In the genomic region with DNA sequence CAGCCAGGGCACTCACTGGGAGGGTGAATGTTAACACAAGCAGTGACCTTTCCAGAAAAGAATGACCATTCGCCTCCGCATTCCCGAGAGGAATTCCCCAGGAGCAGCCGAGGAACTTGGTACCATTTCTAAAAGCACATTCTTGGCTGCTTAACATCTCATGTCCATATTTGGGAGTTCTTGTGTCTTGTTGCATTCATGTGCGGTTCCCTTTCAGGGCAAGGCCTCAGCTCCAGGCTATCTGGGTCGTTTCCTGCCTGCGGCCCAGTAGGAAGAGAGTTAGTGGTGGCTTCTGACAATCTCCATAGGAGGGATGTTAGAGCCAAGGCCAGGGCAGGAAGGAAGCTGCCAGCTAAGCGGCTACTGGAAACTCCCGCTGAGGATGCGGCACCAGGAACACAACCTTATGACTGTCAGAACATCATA, we compare ENCODE assay signal across 9 cellular contexts. TPM values are rescaled to one million over a fixed set of nuclear protein-coding genes. Genes with fewer than 3 reads are reported as not detected.
DNase-seq lines count a peak whose midpoint lies in the region; ATAC-seq, FAIRE-seq and TF ChIP-seq lines count a peak whose summit lies in the region.
"Had no signal": no experiment of that assay in that cellular context is flagged by ENCODE, and none has a peak within 500 bp of the region (broad histone marks: within the 10 kb centered on the region; RNA-seq: fewer than 3 reads in every experiment).

No MANE protein-coding gene starts in this region.

- H3K4me3 ChIP-seq in MG63 (no peak overlapping the region), H1 (ENCODE audit: extremely low read depth in 1 of 4, insufficient read depth in 2 of 4, low read depth in 3 of 4, low read length in 4 of 4) (no peak overlapping the region), mesendoderm (ENCODE audit: low read length) (no peak overlapping the region)

- H2AK5ac ChIP-seq in H1 (ENCODE audit: low read depth, low read length), result no peak overlapping the region
- H2AK5ac ChIP-seq in mesendoderm (ENCODE audit: low read length), result no peak overlapping the region

- H2BK15ac ChIP-seq in H1 (ENCODE audit: low read length), result peak overlapping the region; percentile 14; the same call in 1 of the 2 replicates
- H2BK15ac ChIP-seq in mesendoderm (replicated peaks; ENCODE audit: low read depth), result no peak overlapping the region

- H4K8ac ChIP-seq in H1 (ENCODE audit: extremely low read depth, insufficient read depth, low read length), result no peak overlapping the region
- no peak overlapping the region for H4K8ac ChIP-seq in mesendoderm (ENCODE audit: low read depth, low read length)

- TF ChIP-seq CTCF in H1 (IDR thresholded peaks at IDR 0.05; ENCODE audit: control extremely low read depth in 1 of 3, insufficient read depth in 1 of 3, low read depth in 1 of 3, low read length in 3 of 3), result no peak

- H3K23ac ChIP-seq in H1 (ENCODE audit: insufficient read length) (no peak overlapping the region), mesendoderm (ENCODE audit: low read length) (no peak overlapping the region)

- H3K56ac ChIP-seq in H1 (replicated peaks; ENCODE audit: insufficient read length, low read depth, low read length), result no peak overlapping the region
- H3K56ac ChIP-seq in mesendoderm (ENCODE audit: low read length), result no peak overlapping the region

- no peaks in the 10 kb centered on the region for H3K79me1 ChIP-seq in H1 (ENCODE audit: low read depth, low read length)
- no peaks in the 10 kb centered on the region for H3K79me1 ChIP-seq in mesendoderm (ENCODE audit: low read length)

- H3K27me3 ChIP-seq in MG63 (no peaks in the 10 kb centered on the region), H1 (replicated peaks in 1 of 4; ENCODE audit: control insufficient read depth in 3 of 4, extremely low read depth in 1 of 4, insufficient read depth in 3 of 4, low read length in 3 of 4) (no peaks in the 10 kb centered on the region; a peak in 1 of 7 replicates), mesendoderm (ENCODE audit: insufficient read depth, low read length, poor library complexity) (no peaks in the 10 kb centered on the region)

- POLR2A ChIA-PET in H1 (lab: Charles Lee; ENCODE audit: partially characterized antibody), result interaction anchor here (0.8 to 1.8 kb wide), 11 partner anchors 11 to 37 kb away, joined by 3 to 8 read pairs (median 4); no protein-coding TSS in a partner anchor

- no peaks in the 10 kb centered on the region for H3K23me2 ChIP-seq in H1 (ENCODE audit: low read depth, low read length)

- H3K9me3 ChIP-seq in MG63 (no peaks in the 10 kb centered on the region), H1 (ENCODE audit: insufficient read depth in 2 of 2, low read depth in 1 of 2, low read length in 1 of 2) (peaks cover 7 to 10% of the 10 kb centered on the region in 2 experiments; a peak in 3 of 4 replicates)

- CTCF ChIA-PET in H1 (lab: Charles Lee; ENCODE audit: partially characterized antibody), result interaction anchor here (1.0 to 2.3 kb wide), 9 partner anchors 9 to 194 kb away, joined by 3 to 8 read pairs (median 4); no protein-coding TSS in a partner anchor

- no peak overlapping the region for H3K18ac ChIP-seq in H1 (ENCODE audit: extremely low read depth, low read length)
- no peak overlapping the region for H3K18ac ChIP-seq in mesendoderm (ENCODE audit: low read length)

- H3K4ac ChIP-seq in H1 (replicated peaks; ENCODE audit: insufficient read length, low read depth, low read length) (peak overlapping the region; percentile 89), mesendoderm (ENCODE audit: low read depth, low read length) (no peak overlapping the region)

- H2BK120ac ChIP-seq in H1 (replicated peaks; ENCODE audit: low read depth, low read length) (peak overlapping the region; percentile 5), mesendoderm (ENCODE audit: low read depth, low read length) (no peak overlapping the region)

- H3K79me2 ChIP-seq in H1 (ENCODE audit: control insufficient read depth in 1 of 2, insufficient read depth in 2 of 2, low read length in 2 of 2), result no peaks in the 10 kb centered on the region
- H3K79me2 ChIP-seq in mesendoderm (ENCODE audit: control insufficient read depth, insufficient read depth, low read length), result no peaks in the 10 kb centered on the region

- peak; percentile 19 for FAIRE-seq in H1 (lab: Jason Lieb, UNC)

- 37% methylated on average over 10 of the region's 10 CpGs; no CpG with 5 or more reads in 1 of the 2 experiments for WGBS in H1 (ENCODE audit: extremely low coverage in 1 of 2, insufficient coverage in 1 of 2, insufficient read length in 1 of 2, insufficient replicate concordance in 2 of 2, low coverage in 1 of 2, low lambda C conversion rate in 2 of 2, missing lambda C conversion rate in 1 of 2), 2 experiments
- no CpG with 5 or more reads among the region's 10 CpGs for WGBS in mesendoderm (ENCODE audit: extremely low coverage, insufficient coverage, low lambda C conversion rate)

- H4K91ac ChIP-seq in H1 (replicated peaks; ENCODE audit: insufficient read length, low read length), result no peak overlapping the region

- no peak overlapping the region; a peak in 1 of 7 replicates for H3K9ac ChIP-seq in H1 (replicated peaks in 1 of 4; ENCODE audit: extremely low read depth in 1 of 4, low read depth in 3 of 4, low read length in 3 of 4)
- H3K9ac ChIP-seq in mesendoderm (ENCODE audit: low read length), result no peak overlapping the region

- peak overlapping the region; percentile 89; the same call in 1 of the 2 replicates for H2BK12ac ChIP-seq in H1 (ENCODE audit: low read depth, low read length)

- peak; percentile 98 for DNase-seq in A172 (ENCODE audit: low spot score)
- DNase-seq in MG63, result peak; percentile 92
- peak in 1 of 2 experiments; percentile 87 for DNase-seq in H1 (ENCODE audit: low read depth in 1 of 2, low spot score in 2 of 2)
- peak; percentile 99 for DNase-seq in mesendoderm
- no peak for DNase-seq in inferior parietal cortex (ENCODE audit: extremely low spot score)
- no peak for DNase-seq in activated gamma-delta T cell (lab: John Stamatoyannopoulos, UW)
- DNase-seq: DND-41 had no signal

- H3K36me3 ChIP-seq in MG63 (no peaks in the 10 kb centered on the region), H1 (ENCODE audit: control insufficient read depth in 2 of 4, insufficient read depth in 4 of 4, low read length in 3 of 4) (no peaks in the 10 kb centered on the region), mesendoderm (ENCODE audit: control insufficient read depth, insufficient read depth, low read length) (no peaks in the 10 kb centered on the region)

- no peak overlapping the region for H4K5ac ChIP-seq in H1 (ENCODE audit: insufficient read length, low read depth, low read length)
- no peak overlapping the region for H4K5ac ChIP-seq in mesendoderm (ENCODE audit: low read length)

- H3K14ac ChIP-seq in H1 (ENCODE audit: insufficient read length), result no peak overlapping the region

- H3K27ac ChIP-seq in H1 (ENCODE audit: low read depth, low read length), result peak overlapping the region; percentile 4; the same call in 1 of the 2 replicates
- H3K27ac ChIP-seq in mesendoderm (ENCODE audit: low read depth, low read length), result peak overlapping the region; percentile 66

- TF ChIP-seq EP300 in H1 (IDR thresholded peaks at IDR 0.05; ENCODE audit: borderline replicate concordance in 1 of 2, low read depth in 2 of 2, low read length in 2 of 2), result no peak

- H2BK5ac ChIP-seq in H1 (ENCODE audit: low read depth, low read length) (no peak overlapping the region), mesendoderm (ENCODE audit: low read length) (no peak overlapping the region)

- ATAC-seq in HG03439 (IDR thresholded peaks at IDR 0.05; ENCODE audit: unreplicated experiment) (no peak), GM18520 (IDR thresholded peaks at IDR 0.05; ENCODE audit: unreplicated experiment) (no peak)

- H4K20me1 ChIP-seq in H1 (replicated peaks in 1 of 2; ENCODE audit: control insufficient read depth in 1 of 2, insufficient read depth in 2 of 2, low read length in 2 of 2), result no peaks in the 10 kb centered on the region

- 0 out of 4 replicates have a peak overlapping the region, but pooled peaks of 1 of the 2 experiments have one; percentile 11 for H3K4me2 ChIP-seq in H1 (ENCODE audit: insufficient read depth in 1 of 2, low read depth in 2 of 2, low read length in 2 of 2)
- H3K4me2 ChIP-seq in mesendoderm (ENCODE audit: low read length), result no peak overlapping the region

- no peak overlapping the region for H2AFZ ChIP-seq in H1 (ENCODE audit: low read length)

- H3K4me1 ChIP-seq in H1 (replicated peaks in 1 of 4; ENCODE audit: control insufficient read depth in 3 of 4, insufficient read depth in 4 of 4, low read length in 3 of 4) (peaks cover 13 to 30% (median 18%) of the 10 kb centered on the region in 4 experiments), mesendoderm (ENCODE audit: control insufficient read depth, low read depth, low read length) (peaks cover 7% of the 10 kb centered on the region)

- TF ChIP-seq RAD21 in H1 (IDR thresholded peaks at IDR 0.05 in 1 of 2, conservative IDR thresholded peaks at IDR 0.05 in 1 of 2; ENCODE audit: low read depth in 2 of 2, low read length in 2 of 2), result no peak

- no peak for TF ChIP-seq POLR2A in H1 (IDR thresholded peaks at IDR 0.05; ENCODE audit: control extremely low read depth in 1 of 2, low read depth in 2 of 2, low read length in 2 of 2)

- no peak overlapping the region for H2BK20ac ChIP-seq in H1 (ENCODE audit: low read length)

TF ChIP-seq in H1, 55 proteins besides CTCF, POLR2A, EP300 and RAD21 (continues in another document):
- no peak for TF ChIP-seq CBX8 (IDR thresholded peaks at IDR 0.05; ENCODE audit: borderline replicate concordance, low read depth, low read length)
- no peak for TF ChIP-seq CREB1 (IDR thresholded peaks at IDR 0.05)
- no peak for TF ChIP-seq HDAC6 (IDR thresholded peaks at IDR 0.05; ENCODE audit: low read depth, low read length)
- no peak for TF ChIP-seq SIX5 (IDR thresholded peaks at IDR 0.05; ENCODE audit: low read depth, low read length)
- peak; percentile 27; the same call in 1 of the 2 replicates for TF ChIP-seq JUN (IDR thresholded peaks at IDR 0.05; ENCODE audit: low read depth, low read length)
- TF ChIP-seq, protein P1, sequence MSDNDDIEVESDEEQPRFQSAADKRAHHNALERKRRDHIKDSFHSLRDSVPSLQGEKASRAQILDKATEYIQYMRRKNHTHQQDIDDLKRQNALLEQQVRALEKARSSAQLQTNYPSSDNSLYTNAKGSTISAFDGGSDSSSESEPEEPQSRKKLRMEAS (IDR thresholded peaks at IDR 0.05), result no peak

RNA-seq across cellular contexts. Expression of a gene that starts 27.9 kb away (rescaled TPM):
- 21.0 and 28.4 TPM in 2 replicates for total RNA-seq in A172 (2014; rRNA removed; shearing (Covaris generic))
- total RNA-seq in MG63 (2014; rRNA removed; shearing (Covaris generic); ENCODE audit: low replicate concordance), result 12.3 and 15.0 TPM in 2 replicates
- 19.0 and 19.6 TPM in 2 replicates for total RNA-seq in H1 (2021; fragmentation: NEBNext Ultra II Directional; extraction: Animal tissue kit (Norgen Biotek cat#: 25700))
- 9.6 and 13.6 TPM in 2 replicates for polyA plus RNA-seq in H1 (2011; rRNA removed)
- polyA plus RNA-seq in H1 (2011; cell fraction: cytosol; rRNA removed), result 14.1 TPM
- polyA plus RNA-seq in H1 (2011; cell fraction: nucleus; rRNA removed), result 14.5 TPM
- 12.3 to 15.0 TPM (median 12.8 TPM) in 4 replicates for polyA plus RNA-seq in H1 (2012, experiment 1 of 2)
- 6.5 TPM for polyA plus RNA-seq in H1 (2012, experiment 2 of 2)
- polyA plus RNA-seq in H1 (2013, experiment 1 of 2), result 6.0 TPM
- polyA plus RNA-seq in H1 (2013, experiment 2 of 2), result 5.3 TPM
- polyA minus RNA-seq in H1 (2011; rRNA and poly(A)+ RNA removed), result 15.7 and 18.2 TPM in 2 replicates
- polyA minus RNA-seq in H1 (2011; cell fraction: cytosol; rRNA and poly(A)+ RNA removed), result 18.6 TPM
- polyA minus RNA-seq in H1 (2011; cell fraction: nucleus; rRNA and poly(A)+ RNA removed), result 16.5 TPM
- polyA plus RNA-seq in mesendoderm (2013, experiment 1 of 2), result 5.7 TPM
- 6.3 TPM for polyA plus RNA-seq in mesendoderm (2013, experiment 2 of 2)

Comparison
In these comparisons a context has a peak if more than half of its experiments do, and no peak if none do; other contexts are left out.
1. DNase-seq: peak in A172 (single experiment), MG63 (single experiment) and mesendoderm (single experiment); none in inferior parietal cortex (single experiment) and activated gamma-delta T cell (single experiment).